11 cellular contexts compared by ENCODE assay signal in the genomic region with DNA sequence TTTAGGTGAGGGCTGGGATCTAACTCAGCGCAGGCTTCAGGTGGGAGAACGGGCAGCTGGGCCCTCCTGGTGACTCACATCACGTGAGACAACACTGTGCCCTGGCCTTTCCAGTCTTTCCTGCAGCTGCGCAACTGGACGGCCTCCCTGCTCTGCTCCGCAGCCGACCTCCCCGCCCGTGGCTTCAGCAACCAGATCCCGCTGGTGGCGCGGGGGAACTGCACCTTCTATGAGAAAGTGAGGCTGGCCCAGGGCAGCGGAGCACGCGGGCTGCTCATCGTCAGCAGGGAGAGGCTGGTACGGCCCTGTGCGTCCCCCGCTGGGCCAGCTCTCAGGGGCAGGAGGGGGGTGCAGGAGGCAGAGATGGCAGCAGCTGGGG. TPM values are rescaled to one million over a fixed set of nuclear protein-coding genes. Genes with fewer than 3 reads are reported as not detected.
DNase-seq lines count a peak whose midpoint lies in the region; ATAC-seq and TF ChIP-seq lines count a peak whose summit lies in the region.
"Had no signal": no experiment of that assay in that cellular context is flagged by ENCODE, and none has a peak within 500 bp of the region (broad histone marks: within the 10 kb centered on the region; RNA-seq: fewer than 3 reads in every experiment).

No MANE protein-coding gene starts in this region.

- ATAC-seq in aorta (ENCODE audit: low FRiP score), result no peak

- POLR2A ChIA-PET in Caco-2 (lab: Charles Lee), result no interaction called here

- H3K4me1 Mint-ChIP-seq in Caco-2 (ENCODE audit: low read depth, unreplicated experiment), result peaks cover 25% of the 10 kb centered on the region

- TF ChIP-seq CTCF in Caco-2 (IDR thresholded peaks at IDR 0.05; ENCODE audit: insufficient read depth in 1 of 2, low read depth in 1 of 2, low read length in 1 of 2, severe bottlenecking in 1 of 2, unreplicated experiment in 1 of 2), result peak; percentile 17 to 18
- peak; percentile 28 for TF ChIP-seq CTCF in epithelial cell of esophagus (IDR thresholded peaks at IDR 0.05; ENCODE audit: insufficient read depth, low read depth, low read length, missing control alignments)
- TF ChIP-seq CTCF in breast epithelium (IDR thresholded peaks at IDR 0.05), result peak in 1 of 3 donors; percentile 10
- TF ChIP-seq CTCF in esophagus squamous epithelium (IDR thresholded peaks at IDR 0.05), result peak in 1 of 6 experiments; percentile 17

- H3K4me1 ChIP-seq in Caco-2 (peaks cover 32% of the 10 kb centered on the region), breast epithelium (peaks cover 3% of the 10 kb centered on the region in 2 donors), esophagus squamous epithelium (peaks cover 4 to 35% (median 8%) of the 10 kb centered on the region in 3 donors), aorta (ENCODE audit: control insufficient read depth in 1 of 2, insufficient read depth in 2 of 2, low read length in 2 of 2) (no peaks in the 10 kb centered on the region)

- peak overlapping the region; percentile 85 for H3K27ac Mint-ChIP-seq in Caco-2 (ENCODE audit: unreplicated experiment)
- H3K27ac Mint-ChIP-seq: activated CD4-positive, alpha-beta memory T cell treated with anti-CD3 and anti-CD28 coated beads, Interleukin-2, amount 10 ng/mL, durations not matched to agents 7 days and 5 days had no signal

- 55 to 87% methylated on average over 4 to 7 of the region's 19 CpGs for WGBS in esophagus squamous epithelium, 2 donors
- WGBS in aorta, 2 donors, result 75 to 76% methylated on average over 19 of the region's 19 CpGs

- no peak overlapping the region for H3K4me3 Mint-ChIP-seq in Caco-2 (ENCODE audit: unreplicated experiment)
- H3K4me3 Mint-ChIP-seq: activated CD4-positive, alpha-beta memory T cell treated with anti-CD3 and anti-CD28 coated beads, Interleukin-2, amount 10 ng/mL, durations not matched to agents 7 days and 5 days had no signal

- CTCF ChIA-PET in Caco-2 (lab: Charles Lee), result no interaction called here

- DNase-seq in Caco-2, result peak; percentile 64 to 77
- DNase-seq in NCI-H510A (lab: John Stamatoyannopoulos, UW), result peak; percentile 75
- peak; percentile 45 for DNase-seq in epithelial cell of esophagus (ENCODE audit: low read depth)
- peak; percentile 37 for DNase-seq in non-pigmented ciliary epithelial cell (ENCODE audit: low read depth)
- DNase-seq in AG08396 (ENCODE audit: low spot score), result no peak
- no peak for DNase-seq in breast epithelium (ENCODE audit: low spot score in 2 of 2)
- DNase-seq in esophagus squamous epithelium (lab: John Stamatoyannopoulos, UW), result no peak
- DNase-seq in aorta, result no peak
- DNase-seq: activated CD4-positive, alpha-beta memory T cell treated with anti-CD3 and anti-CD28 coated beads, Interleukin-2, amount 10 ng/mL, durations not matched to agents 7 days and 5 days; effector memory CD4-positive, alpha-beta T cell had no signal

- no peaks in the 10 kb centered on the region for H3K27me3 ChIP-seq in Caco-2 (replicated peaks; ENCODE audit: control insufficient read depth, insufficient read depth, low read length)
- no peaks in the 10 kb centered on the region for H3K27me3 ChIP-seq in breast epithelium
- H3K27me3 ChIP-seq in esophagus squamous epithelium, result no peaks in the 10 kb centered on the region
- H3K27me3 ChIP-seq in aorta (ENCODE audit: control insufficient read depth in 1 of 2, insufficient read depth in 2 of 2, low read length in 1 of 2), result no peaks in the 10 kb centered on the region

- intact Hi-C loops in Caco-2 (cut with micrococcal nuclease; ENCODE audit: unreplicated experiment), result no loop called here
- intact Hi-C loops in breast epithelium (cut with DNase I; ENCODE audit: low total_unique reads), result no loop called here
- intact Hi-C loops in esophagus squamous epithelium (cut with DNase I), result no loop called here
- intact Hi-C loops in aorta (cut with DNase I), result no loop called here

- H3K36me3 ChIP-seq in Caco-2 (ENCODE audit: control insufficient read depth, insufficient read depth, low read length) (peaks cover 4% of the 10 kb centered on the region), breast epithelium (no peaks in the 10 kb centered on the region), esophagus squamous epithelium (peaks cover 0 to 63% (median 12%) of the 10 kb centered on the region in 3 donors), aorta (ENCODE audit: control insufficient read depth in 1 of 2, insufficient read depth in 2 of 2, low read length in 1 of 2) (no peaks in the 10 kb centered on the region)

- H3K9me3 ChIP-seq in Caco-2, result peaks cover 2% of the 10 kb centered on the region; the same call in 1 of the 2 replicates
- no peaks in the 10 kb centered on the region for H3K9me3 ChIP-seq in breast epithelium
- no peaks in the 10 kb centered on the region for H3K9me3 ChIP-seq in esophagus squamous epithelium
- H3K9me3 ChIP-seq in aorta (ENCODE audit: control insufficient read depth, low read length), result no peaks in the 10 kb centered on the region

- H3K27ac ChIP-seq in breast epithelium (no peak overlapping the region), esophagus squamous epithelium (no peak overlapping the region), aorta (ENCODE audit: low read depth in 1 of 2, low read length in 2 of 2) (no peak overlapping the region)

- TF ChIP-seq POLR2A in breast epithelium (IDR thresholded peaks at IDR 0.05) (no peak), esophagus squamous epithelium (IDR thresholded peaks at IDR 0.05) (no peak)

- H3K9me3 Mint-ChIP-seq in Caco-2 (ENCODE audit: unreplicated experiment), result no peaks in the 10 kb centered on the region

- BruUV-seq in Caco-2 (replicated peaks; lab: Mats Ljungman, UMichigan), result no TSS peak

- peaks cover 25% of the 10 kb centered on the region for H3K36me3 Mint-ChIP-seq in Caco-2 (ENCODE audit: insufficient read depth, unreplicated experiment)

- no peak overlapping the region for H3K4me3 ChIP-seq in Caco-2 (ENCODE audit: low read depth, low read length)
- no peak overlapping the region for H3K4me3 ChIP-seq in epithelial cell of esophagus (ENCODE audit: low read length)
- no peak overlapping the region for H3K4me3 ChIP-seq in breast epithelium
- no peak overlapping the region for H3K4me3 ChIP-seq in esophagus squamous epithelium
- no peak overlapping the region for H3K4me3 ChIP-seq in aorta (ENCODE audit: low read length in 2 of 2)

- no peaks in the 10 kb centered on the region for H3K27me3 Mint-ChIP-seq in Caco-2 (ENCODE audit: insufficient read depth, unreplicated experiment)
- H3K27me3 Mint-ChIP-seq: activated CD4-positive, alpha-beta memory T cell treated with anti-CD3 and anti-CD28 coated beads, Interleukin-2, amount 10 ng/mL, durations not matched to agents 7 days and 5 days had no signal

RNA-seq across cellular contexts. Expression of a gene that starts 8.8 kb away (rescaled TPM):
- total RNA-seq in Caco-2 (2022) (90.6 and 92.3 TPM in 2 replicates), breast epithelium (10 to 100 TPM; 23.5 to 61.2 (median 49.8) TPM), esophagus squamous epithelium (10 to 100 TPM; 14.7 to 37.7 (median 36.2) TPM), aorta (10 to 100 TPM; 29.3 to 49.1 TPM)
- 10 to 100 TPM; 13.3 to 78.1 TPM for polyA plus RNA-seq in aorta

RNA-seq across cellular contexts. Expression of a gene that starts 8.9 kb away (rescaled TPM):
- total RNA-seq in Caco-2 (2022) (141 and 152 TPM in 2 replicates), breast epithelium (100 to 1,000 TPM in 2 of 3 donors, 10 to 100 TPM in 1; 95.1 to 188 (median 125) TPM), esophagus squamous epithelium (100 to 1,000 TPM in 3 of 4 donors, 10 to 100 TPM in 1; 97.8 to 163 (median 128) TPM), aorta (10 to 100 TPM; 43.7 to 45.8 TPM)
- 100 to 1,000 TPM; 133 to 155 TPM for polyA plus RNA-seq in aorta

RNA-seq across cellular contexts. Expression of a gene that starts 22.7 kb away (rescaled TPM):
- total RNA-seq in Caco-2 (2022) (0.49 and 0.66 TPM in 2 replicates), breast epithelium (under 1 TPM in 1 of 3 donors, not detected in 2; under 0.01 TPM), esophagus squamous epithelium (under 1 TPM in 1 of 4 donors, not detected in 3; 0.19 TPM), aorta (under 1 TPM; 0.23 to 0.27 TPM)
- polyA plus RNA-seq in aorta, result not detected
- total RNA-seq: activated CD4-positive, alpha-beta memory T cell treated with anti-CD3 and anti-CD28 coated beads, Interleukin-2, amount 10 ng/mL, durations not matched to agents 7 days and 5 days; mucosa of gallbladder had no signal

RNA-seq across cellular contexts. Expression of a gene that starts 29.4 kb away (rescaled TPM):
- 1.3 and 1.4 TPM in 2 replicates for total RNA-seq in Caco-2 (2022)
- under 1 TPM in 2 of 3 donors, not detected in 1; 0.16 to 0.33 TPM for total RNA-seq in breast epithelium
- total RNA-seq in esophagus squamous epithelium, result under 1 TPM in 1 of 4 donors, not detected in 3; 0.09 TPM
- not detected for total RNA-seq in aorta
- under 1 TPM in 1 of 2 donors, not detected in 1; 0.08 TPM for polyA plus RNA-seq in aorta

RNA-seq across cellular contexts. Expression of a gene that starts 55.3 kb away (rescaled TPM):
- not detected in 2 replicates for total RNA-seq in Caco-2 (2022)
- total RNA-seq in breast epithelium, result 1 to 10 TPM in 1 of 3 donors, not detected in 2; 1.8 TPM
- total RNA-seq in esophagus squamous epithelium, result under 1 TPM in 3 of 4 donors, not detected in 1; 0.32 to 0.40 (median 0.38) TPM
- total RNA-seq in aorta, result 1 to 10 TPM in 1 of 2 donors, under 1 TPM in 1; 0.93 to 1.5 TPM
- polyA plus RNA-seq in aorta, result under 1 TPM in 1 of 2 donors, not detected in 1; 0.88 TPM

Comparison
In these comparisons a context has a peak if more than half of its experiments do, and no peak if none do; other contexts are left out.
1. DNase-seq: peak in Caco-2 (2 of 2), NCI-H510A (single experiment), epithelial cell of esophagus (single experiment) and non-pigmented ciliary epithelial cell (single experiment); none in AG08396 (single experiment), breast epithelium (0 of 2), esophagus squamous epithelium (single experiment) and aorta (0 of 2).